Comparison of ENCODE assay signal across 8 cellular contexts in genomic region chr7:27576360-27576944, GRCh38.
A peak's percentile ranks its signal among the peaks of the same experiment; 100 is the strongest.
DNase-seq lines count a peak whose midpoint lies in the region; ATAC-seq, FAIRE-seq and TF ChIP-seq lines count a peak whose summit lies in the region.

No MANE protein-coding gene starts in this region.

- H3K36me3 ChIP-seq in neural cell (ENCODE audit: insufficient read depth, low read length): no peaks in the 10 kb centered on the region

- no peaks in the 10 kb centered on the region for H3K79me2 ChIP-seq in neural cell (replicated peaks; ENCODE audit: insufficient read depth, low read length)

- TF ChIP-seq POLR2A in erythroblast (IDR thresholded peaks at IDR 0.05; ENCODE audit: low read length): no peak

- H3K4me2 ChIP-seq in neural cell (ENCODE audit: low read length): no peak overlapping the region

- H3K9ac ChIP-seq in neural cell (ENCODE audit: low read length): no peak overlapping the region

- TF ChIP-seq EP300 in neural cell (conservative IDR thresholded peaks at IDR 0.05; ENCODE audit: poor library complexity, severe bottlenecking): no peak

- TF ChIP-seq CTCF in D721Med (IDR thresholded peaks at IDR 0.05; ENCODE audit: insufficient read depth, missing control alignments) (peak; percentile 71), neural cell (IDR thresholded peaks at IDR 0.05; ENCODE audit: poor library complexity, severe bottlenecking) (peak; percentile 77)

- H2AFZ ChIP-seq in neural cell (ENCODE audit: low read depth, low read length): no peak overlapping the region

- peak; percentile 78 for TF ChIP-seq RAD21 in neural cell (conservative IDR thresholded peaks at IDR 0.05)

- no peak overlapping the region for H3K27ac ChIP-seq in neural cell (ENCODE audit: low read length)

- ATAC-seq in HG03469 (IDR thresholded peaks at IDR 0.05; ENCODE audit: unreplicated experiment): no peak

- DNase-seq in D721Med (ENCODE audit: insufficient read length, low spot score): no peak
- DNase-seq in Kasumi-1 (lab: John Stamatoyannopoulos, UW): peak; percentile 73 to 86
- DNase-seq in RCC 7860 (ENCODE audit: low spot score): peak; percentile 25
- peak; percentile 33 to 63 for DNase-seq in erythroblast (lab: John Stamatoyannopoulos, UW)
- DNase-seq in nucleus accumbens (lab: John Stamatoyannopoulos, UW): no peak
- no peak for DNase-seq in activated gamma-delta T cell treated with Interleukin-2 at 50 U/mL for 16 hours

- H3K4me3 ChIP-seq in neural cell (ENCODE audit: low read length): no peak overlapping the region

- H3K9me3 ChIP-seq in neural cell (ENCODE audit: low read length): no peaks in the 10 kb centered on the region

- no peaks in the 10 kb centered on the region for H4K20me1 ChIP-seq in neural cell (ENCODE audit: insufficient read depth)

- FAIRE-seq in D721Med (lab: Jason Lieb, UNC) (peak; percentile 80), RCC 7860 (lab: Jason Lieb, UNC) (peak; percentile 87)

- H3K27me3 ChIP-seq in neural cell (ENCODE audit: insufficient read depth, low read depth, low read length): no peaks in the 10 kb centered on the region

- no peaks in the 10 kb centered on the region for H3K9me2 ChIP-seq in neural cell (ENCODE audit: insufficient read depth, low read length)

- H3F3A ChIP-seq in neural cell (ENCODE audit: insufficient read depth, low read length, poor library complexity, severe bottlenecking): no peaks in the 10 kb centered on the region

TF ChIP-seq in neural cell, 6 proteins besides CTCF, POLR2A, EP300 and RAD21:
- TF ChIP-seq EZH2 (IDR thresholded peaks at IDR 0.05; ENCODE audit: borderline replicate concordance, insufficient read depth, low read length, poor library complexity, severe bottlenecking) (no peak), REST (IDR thresholded peaks at IDR 0.05; ENCODE audit: borderline replicate concordance) (no peak), SMC3 (conservative IDR thresholded peaks at IDR 0.05; ENCODE audit: poor library complexity) (peak; percentile 79)

Comparison
In these comparisons a context has a peak if more than half of its experiments do, and no peak if none do; other contexts are left out.
1. DNase-seq: peak in Kasumi-1 (2 of 2), RCC 7860 (single experiment) and erythroblast (2 of 2); none in D721Med (single experiment), nucleus accumbens (0 of 56) and activated gamma-delta T cell treated with Interleukin-2 at 50 U/mL for 16 hours (single experiment).